In genomic region chr1:44524655-44525530, GRCh38 we compare ENCODE assay signal across 1 cellular context.
TF ChIP-seq lines count a peak whose summit lies in the region.

No MANE protein-coding gene starts in this region.

TF ChIP-seq in H1, 55 proteins besides CTCF, POLR2A, EP300 and RAD21 (continued from another document):
- TF ChIP-seq, protein P1, sequence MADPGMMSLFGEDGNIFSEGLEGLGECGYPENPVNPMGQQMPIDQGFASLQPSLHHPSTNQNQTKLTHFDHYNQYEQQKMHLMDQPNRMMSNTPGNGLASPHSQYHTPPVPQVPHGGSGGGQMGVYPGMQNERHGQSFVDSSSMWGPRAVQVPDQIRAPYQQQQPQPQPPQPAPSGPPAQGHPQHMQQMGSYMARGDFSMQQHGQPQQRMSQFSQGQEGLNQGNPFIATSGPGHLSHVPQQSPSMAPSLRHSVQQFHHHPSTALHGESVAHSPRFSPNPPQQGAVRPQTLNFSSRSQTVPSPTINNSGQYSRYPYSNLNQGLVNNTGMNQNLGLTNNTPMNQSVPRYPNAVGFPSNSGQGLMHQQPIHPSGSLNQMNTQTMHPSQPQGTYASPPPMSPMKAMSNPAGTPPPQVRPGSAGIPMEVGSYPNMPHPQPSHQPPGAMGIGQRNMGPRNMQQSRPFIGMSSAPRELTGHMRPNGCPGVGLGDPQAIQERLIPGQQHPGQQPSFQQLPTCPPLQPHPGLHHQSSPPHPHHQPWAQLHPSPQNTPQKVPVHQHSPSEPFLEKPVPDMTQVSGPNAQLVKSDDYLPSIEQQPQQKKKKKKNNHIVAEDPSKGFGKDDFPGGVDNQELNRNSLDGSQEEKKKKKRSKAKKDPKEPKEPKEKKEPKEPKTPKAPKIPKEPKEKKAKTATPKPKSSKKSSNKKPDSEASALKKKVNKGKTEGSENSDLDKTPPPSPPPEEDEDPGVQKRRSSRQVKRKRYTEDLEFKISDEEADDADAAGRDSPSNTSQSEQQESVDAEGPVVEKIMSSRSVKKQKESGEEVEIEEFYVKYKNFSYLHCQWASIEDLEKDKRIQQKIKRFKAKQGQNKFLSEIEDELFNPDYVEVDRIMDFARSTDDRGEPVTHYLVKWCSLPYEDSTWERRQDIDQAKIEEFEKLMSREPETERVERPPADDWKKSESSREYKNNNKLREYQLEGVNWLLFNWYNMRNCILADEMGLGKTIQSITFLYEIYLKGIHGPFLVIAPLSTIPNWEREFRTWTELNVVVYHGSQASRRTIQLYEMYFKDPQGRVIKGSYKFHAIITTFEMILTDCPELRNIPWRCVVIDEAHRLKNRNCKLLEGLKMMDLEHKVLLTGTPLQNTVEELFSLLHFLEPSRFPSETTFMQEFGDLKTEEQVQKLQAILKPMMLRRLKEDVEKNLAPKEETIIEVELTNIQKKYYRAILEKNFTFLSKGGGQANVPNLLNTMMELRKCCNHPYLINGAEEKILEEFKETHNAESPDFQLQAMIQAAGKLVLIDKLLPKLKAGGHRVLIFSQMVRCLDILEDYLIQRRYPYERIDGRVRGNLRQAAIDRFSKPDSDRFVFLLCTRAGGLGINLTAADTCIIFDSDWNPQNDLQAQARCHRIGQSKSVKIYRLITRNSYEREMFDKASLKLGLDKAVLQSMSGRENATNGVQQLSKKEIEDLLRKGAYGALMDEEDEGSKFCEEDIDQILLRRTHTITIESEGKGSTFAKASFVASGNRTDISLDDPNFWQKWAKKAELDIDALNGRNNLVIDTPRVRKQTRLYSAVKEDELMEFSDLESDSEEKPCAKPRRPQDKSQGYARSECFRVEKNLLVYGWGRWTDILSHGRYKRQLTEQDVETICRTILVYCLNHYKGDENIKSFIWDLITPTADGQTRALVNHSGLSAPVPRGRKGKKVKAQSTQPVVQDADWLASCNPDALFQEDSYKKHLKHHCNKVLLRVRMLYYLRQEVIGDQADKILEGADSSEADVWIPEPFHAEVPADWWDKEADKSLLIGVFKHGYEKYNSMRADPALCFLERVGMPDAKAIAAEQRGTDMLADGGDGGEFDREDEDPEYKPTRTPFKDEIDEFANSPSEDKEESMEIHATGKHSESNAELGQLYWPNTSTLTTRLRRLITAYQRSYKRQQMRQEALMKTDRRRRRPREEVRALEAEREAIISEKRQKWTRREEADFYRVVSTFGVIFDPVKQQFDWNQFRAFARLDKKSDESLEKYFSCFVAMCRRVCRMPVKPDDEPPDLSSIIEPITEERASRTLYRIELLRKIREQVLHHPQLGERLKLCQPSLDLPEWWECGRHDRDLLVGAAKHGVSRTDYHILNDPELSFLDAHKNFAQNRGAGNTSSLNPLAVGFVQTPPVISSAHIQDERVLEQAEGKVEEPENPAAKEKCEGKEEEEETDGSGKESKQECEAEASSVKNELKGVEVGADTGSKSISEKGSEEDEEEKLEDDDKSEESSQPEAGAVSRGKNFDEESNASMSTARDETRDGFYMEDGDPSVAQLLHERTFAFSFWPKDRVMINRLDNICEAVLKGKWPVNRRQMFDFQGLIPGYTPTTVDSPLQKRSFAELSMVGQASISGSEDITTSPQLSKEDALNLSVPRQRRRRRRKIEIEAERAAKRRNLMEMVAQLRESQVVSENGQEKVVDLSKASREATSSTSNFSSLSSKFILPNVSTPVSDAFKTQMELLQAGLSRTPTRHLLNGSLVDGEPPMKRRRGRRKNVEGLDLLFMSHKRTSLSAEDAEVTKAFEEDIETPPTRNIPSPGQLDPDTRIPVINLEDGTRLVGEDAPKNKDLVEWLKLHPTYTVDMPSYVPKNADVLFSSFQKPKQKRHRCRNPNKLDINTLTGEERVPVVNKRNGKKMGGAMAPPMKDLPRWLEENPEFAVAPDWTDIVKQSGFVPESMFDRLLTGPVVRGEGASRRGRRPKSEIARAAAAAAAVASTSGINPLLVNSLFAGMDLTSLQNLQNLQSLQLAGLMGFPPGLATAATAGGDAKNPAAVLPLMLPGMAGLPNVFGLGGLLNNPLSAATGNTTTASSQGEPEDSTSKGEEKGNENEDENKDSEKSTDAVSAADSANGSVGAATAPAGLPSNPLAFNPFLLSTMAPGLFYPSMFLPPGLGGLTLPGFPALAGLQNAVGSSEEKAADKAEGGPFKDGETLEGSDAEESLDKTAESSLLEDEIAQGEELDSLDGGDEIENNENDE (IDR thresholded peaks at IDR 0.05; ENCODE audit: insufficient replicate concordance, low read length) = no peak
- 0 out of 4 replicates have a peak, but pooled peaks of 1 of the 2 experiments have one; percentile 30 for TF ChIP-seq SIN3A (conservative IDR thresholded peaks at IDR 0.05 in 1 of 2, IDR thresholded peaks at IDR 0.05 in 1 of 2; ENCODE audit: low read depth in 1 of 2, low read length in 2 of 2)
- TF ChIP-seq TEAD4 (IDR thresholded peaks at IDR 0.05; ENCODE audit: low read depth, low read length) = no peak
- no peak for TF ChIP-seq E2F6 (IDR thresholded peaks at IDR 0.05)
- TF ChIP-seq SP1 (IDR thresholded peaks at IDR 0.05; ENCODE audit: low read depth, low read length) = 0 out of 2 replicates have a peak, but pooled peaks have one; percentile 27
- TF ChIP-seq, protein P2, sequence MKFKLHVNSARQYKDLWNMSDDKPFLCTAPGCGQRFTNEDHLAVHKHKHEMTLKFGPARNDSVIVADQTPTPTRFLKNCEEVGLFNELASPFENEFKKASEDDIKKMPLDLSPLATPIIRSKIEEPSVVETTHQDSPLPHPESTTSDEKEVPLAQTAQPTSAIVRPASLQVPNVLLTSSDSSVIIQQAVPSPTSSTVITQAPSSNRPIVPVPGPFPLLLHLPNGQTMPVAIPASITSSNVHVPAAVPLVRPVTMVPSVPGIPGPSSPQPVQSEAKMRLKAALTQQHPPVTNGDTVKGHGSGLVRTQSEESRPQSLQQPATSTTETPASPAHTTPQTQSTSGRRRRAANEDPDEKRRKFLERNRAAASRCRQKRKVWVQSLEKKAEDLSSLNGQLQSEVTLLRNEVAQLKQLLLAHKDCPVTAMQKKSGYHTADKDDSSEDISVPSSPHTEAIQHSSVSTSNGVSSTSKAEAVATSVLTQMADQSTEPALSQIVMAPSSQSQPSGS (IDR thresholded peaks at IDR 0.05; ENCODE audit: low read length) = 0 out of 2 replicates have a peak, but pooled peaks have one; percentile 1
TF ChIP-seq in H1: peak in this region for 4.
